ENCODE assay signal across 1 cellular context in genomic region chr19:14006085-14006765, GRCh38.
TF ChIP-seq lines count a peak whose summit lies in the region.

Gene RFX1 (minus strand): TSS chr19:14006320. CDS start chr19:13993843, 12,477 bp downstream.

TF ChIP-seq in K562, 482 proteins besides CTCF, POLR2A, EP300 and RAD21 (continued from another document):
- no peak for TF ChIP-seq MNT (conservative IDR thresholded peaks at IDR 0.05)
- peak; percentile 96 for TF ChIP-seq ZNF143 (CRISPR knock-in tag; IDR thresholded peaks at IDR 0.05)
- TF ChIP-seq RBM25 (IDR thresholded peaks at IDR 0.05; ENCODE audit: low read depth, low read length, severe bottlenecking), result peak; percentile 92
- 0 out of 2 replicates have a peak, but pooled peaks have one; percentile 10 for TF ChIP-seq PHF8 (IDR thresholded peaks at IDR 0.05; ENCODE audit: borderline replicate concordance, low read length)
- TF ChIP-seq EGR1 (conservative IDR thresholded peaks at IDR 0.05), result peak; percentile 91
- TF ChIP-seq HDAC1 (IDR thresholded peaks at IDR 0.05), result peak in 1 of 2 experiments; percentile 14; a peak in 2 of 4 replicates
- 0 out of 2 replicates have a peak, but pooled peaks have one; percentile 43 for TF ChIP-seq ZFX (CRISPR knock-in tag; IDR thresholded peaks at IDR 0.05)
- 0 out of 2 replicates have a peak, but pooled peaks have one; percentile 9 for TF ChIP-seq THRB (CRISPR knock-in tag; conservative IDR thresholded peaks at IDR 0.05)
- no peak for TF ChIP-seq CTBP1 (IDR thresholded peaks at IDR 0.05; ENCODE audit: borderline replicate concordance)
- TF ChIP-seq TFAP4 (CRISPR knock-in tag; IDR thresholded peaks at IDR 0.05; ENCODE audit: borderline replicate concordance), result peak; percentile 93
- peak; percentile 98 for TF ChIP-seq MYNN (IDR thresholded peaks at IDR 0.05)
- peak; percentile 84 for TF ChIP-seq MYNN (CRISPR knock-in tag; IDR thresholded peaks at IDR 0.05)
- TF ChIP-seq YY1 (IDR thresholded peaks at IDR 0.05; ENCODE audit: borderline replicate concordance in 1 of 3, control insufficient read depth in 1 of 3, extremely low read depth in 1 of 3, insufficient read depth in 3 of 3, insufficient read length in 1 of 3, insufficient replicate concordance in 2 of 3, low read depth in 1 of 3, low read length in 2 of 3), result peak; percentile 37 to 86 (median 79)
- TF ChIP-seq ZBTB26 (CRISPR knock-in tag; IDR thresholded peaks at IDR 0.05), result no peak
- TF ChIP-seq ATF1 (CRISPR knock-in tag; IDR thresholded peaks at IDR 0.05), result peak; percentile 75
- TF ChIP-seq ATF1 (tag; IDR thresholded peaks at IDR 0.05), result peak; percentile 99; the same call in 1 of the 2 replicates
- peak; percentile 43; the same call in 1 of the 2 replicates for TF ChIP-seq USF1 (CRISPR knock-in tag; IDR thresholded peaks at IDR 0.05)
- peak; percentile 85 for TF ChIP-seq MEIS2 (IDR thresholded peaks at IDR 0.05; ENCODE audit: partially characterized antibody)
- TF ChIP-seq GMEB1 (CRISPR knock-in tag; IDR thresholded peaks at IDR 0.05), result no peak
- TF ChIP-seq ZHX1 (conservative IDR thresholded peaks at IDR 0.05; ENCODE audit: low read length), result peak; percentile 99
- TF ChIP-seq TOE1 (IDR thresholded peaks at IDR 0.05; ENCODE audit: borderline replicate concordance), result no peak
- peak; percentile 37; the same call in 1 of the 2 replicates for TF ChIP-seq TOE1 (CRISPR knock-in tag; IDR thresholded peaks at IDR 0.05; ENCODE audit: borderline replicate concordance, low read depth)
- TF ChIP-seq ATF2 (CRISPR knock-in tag; IDR thresholded peaks at IDR 0.05), result no peak
- no peak for TF ChIP-seq WHSC1 (IDR thresholded peaks at IDR 0.05; ENCODE audit: low read length)
- TF ChIP-seq BCL6 (CRISPR knock-in tag; IDR thresholded peaks at IDR 0.05), result no peak
- peak; percentile 100 for TF ChIP-seq PKNOX1 (IDR thresholded peaks at IDR 0.05)
- peak; percentile 76 for TF ChIP-seq E2F6 (IDR thresholded peaks at IDR 0.05; ENCODE audit: borderline replicate concordance in 1 of 2, extremely low read depth in 1 of 2, insufficient read depth in 1 of 2, insufficient read length in 1 of 2, low read depth in 1 of 2, low read length in 1 of 2, poor library complexity in 1 of 2, severe bottlenecking in 1 of 2)
